In the genomic region with DNA sequence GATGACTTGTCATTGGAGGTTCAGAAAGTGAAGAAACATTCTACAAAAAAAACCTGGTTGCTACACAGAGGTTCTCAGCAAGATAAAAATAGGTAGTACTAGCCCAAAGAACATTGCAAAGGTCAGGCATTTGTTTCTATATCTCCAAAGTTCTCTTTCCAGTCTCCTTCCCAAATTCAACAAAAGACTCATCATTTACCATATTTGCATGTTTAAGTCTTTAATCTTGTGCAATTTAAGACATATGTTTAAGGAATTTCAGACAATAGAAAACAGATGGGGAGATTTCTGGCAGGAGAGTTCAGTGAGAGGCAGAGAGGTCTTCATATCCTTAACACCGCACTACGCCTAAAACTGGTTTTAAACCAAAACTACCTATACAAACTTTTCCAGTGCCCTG, we compare ENCODE assay signal across 16 cellular contexts.
"Had no signal": no experiment of that assay in that cellular context is flagged by ENCODE, and none has a peak within 500 bp of the region (broad histone marks: within the 10 kb centered on the region; RNA-seq: fewer than 3 reads in every experiment).

No MANE protein-coding gene starts in this region.

- H3K4me1 Mint-ChIP-seq: activated T-helper 17 cell treated with anti-CD3 and anti-CD28 coated beads, Interleukin-2, amount 50 U/mL, for 72 hours had no signal

- H3K9me3 ChIP-seq: ascending aorta, breast epithelium, tibial artery, uterus had no signal

- H3K36me3 ChIP-seq: ascending aorta, breast epithelium, tibial artery, uterus, WERI-Rb-1 had no signal

- H3K9me3 Mint-ChIP-seq: activated naive CD4-positive, alpha-beta T cell treated with anti-CD3 and anti-CD28 coated beads for 36 hours; activated naive CD8-positive, alpha-beta T cell treated with anti-CD3 and anti-CD28 coated beads, Interleukin-2, amount 50 U/mL, for 24 hours; activated T-helper 17 cell treated with anti-CD3 and anti-CD28 coated beads, Interleukin-2, amount 50 U/mL, for 72 hours; nephron; stimulated activated naive B cell treated with anti-CD40 and anti-IgM and Interleukin-4, amounts not matched to agents 10 μg/mL and 1 μg/mL and 100 μg/mL, for 72 hours had no signal

- ATAC-seq: activated naive CD8-positive, alpha-beta T cell treated with anti-CD3 and anti-CD28 coated beads, Interleukin-2, amount 50 U/mL, for 24 hours; activated T-helper 17 cell treated with anti-CD3 and anti-CD28 coated beads, Interleukin-2, amount 50 U/mL, for 72 hours had no signal

- H3K27me3 ChIP-seq: ascending aorta, breast epithelium, tibial artery, uterus had no signal

- H3K4me3 Mint-ChIP-seq: activated naive CD4-positive, alpha-beta T cell treated with anti-CD3 and anti-CD28 coated beads for 36 hours; activated naive CD8-positive, alpha-beta T cell treated with anti-CD3 and anti-CD28 coated beads, Interleukin-2, amount 50 U/mL, for 24 hours; activated T-helper 17 cell treated with anti-CD3 and anti-CD28 coated beads, Interleukin-2, amount 50 U/mL, for 72 hours; immature natural killer cell; nephron; stimulated activated naive B cell treated with anti-CD40 and anti-IgM and Interleukin-4, amounts not matched to agents 10 μg/mL and 1 μg/mL and 100 μg/mL, for 72 hours had no signal

- H3K4me3 ChIP-seq: ascending aorta, breast epithelium, tibial artery, uterus had no signal

- H3K27ac Mint-ChIP-seq: activated naive CD4-positive, alpha-beta T cell treated with anti-CD3 and anti-CD28 coated beads for 36 hours; activated naive CD8-positive, alpha-beta T cell treated with anti-CD3 and anti-CD28 coated beads, Interleukin-2, amount 50 U/mL, for 24 hours; activated T-helper 17 cell treated with anti-CD3 and anti-CD28 coated beads, Interleukin-2, amount 50 U/mL, for 72 hours; immature natural killer cell; stimulated activated naive B cell treated with anti-CD40 and anti-IgM and Interleukin-4, amounts not matched to agents 10 μg/mL and 1 μg/mL and 100 μg/mL, for 72 hours had no signal

- H3K36me3 Mint-ChIP-seq: immature natural killer cell; stimulated activated naive B cell treated with anti-CD40 and anti-IgM and Interleukin-4, amounts not matched to agents 10 μg/mL and 1 μg/mL and 100 μg/mL, for 72 hours had no signal

- DNase-seq: activated CD4-positive, alpha-beta T cell treated with anti-CD3 and anti-CD28 coated beads, Interleukin-2, amount 50 U/mL, for 48 hours; activated naive CD4-positive, alpha-beta T cell treated with anti-CD3 and anti-CD28 coated beads for 36 hours; activated naive CD8-positive, alpha-beta T cell treated with anti-CD3 and anti-CD28 coated beads, Interleukin-2, amount 50 U/mL, for 24 hours; head of caudate nucleus; immature natural killer cell; mesendoderm; nucleus accumbens; stimulated activated CD4-positive, alpha-beta T cell treated with anti-CD3 and anti-CD28 coated beads, Interleukin-2, amount 100 ng/mL, for 48 hours; stimulated activated naive B cell treated with anti-CD40 and anti-IgM and Interleukin-4, amounts not matched to agents 10 μg/mL and 1 μg/mL and 100 μg/mL, for 72 hours; tibial artery; uterus; WERI-Rb-1 had no signal
